ENCODE assay signal across 9 cellular contexts in genomic region chr1:201254625-201255469, GRCh38. TPM values are rescaled to one million over a fixed set of nuclear protein-coding genes. Genes with fewer than 3 reads are reported as not detected.
DNase-seq lines count a peak whose midpoint lies in the region; ATAC-seq and TF ChIP-seq lines count a peak whose summit lies in the region.
"Had no signal": no experiment of that assay in that cellular context is flagged by ENCODE, and none has a peak within 500 bp of the region (broad histone marks: within the 10 kb centered on the region; RNA-seq: fewer than 3 reads in every experiment).

No MANE protein-coding gene starts in this region.

- peak; percentile 19 for DNase-seq in SIG-M5 treated with dmso at 0.1 percent for 504 hours (lab: John Stamatoyannopoulos, UW; ENCODE audit: unreplicated experiment)
- DNase-seq in SIG-M5 (lab: John Stamatoyannopoulos, UW), result no peak
- DNase-seq in NCI-H128 (lab: John Stamatoyannopoulos, UW; ENCODE audit: unreplicated experiment), result peak; percentile 42
- peak; percentile 73 for DNase-seq in activated CD4-positive, alpha-beta memory T cell treated with anti-CD3 and anti-CD28 coated beads for 36 hours
- DNase-seq in effector memory CD4-positive, alpha-beta T cell, result peak in 2 of 3 donors; percentile 25 to 39
- peak in 2 of 3 donors; percentile 73 to 79 for DNase-seq in mucosa of descending colon
- peak; percentile 31 to 45 for DNase-seq in stimulated activated CD8-positive, alpha-beta memory T cell treated with anti-CD3 and anti-CD28 coated beads, Interleukin-7, amount 100 ng/mL, for 48 hours (ENCODE audit: extremely low read depth in 1 of 2, low read depth in 1 of 2)

- no peak overlapping the region for H3K4me3 Mint-ChIP-seq in activated CD4-positive, alpha-beta memory T cell treated with anti-CD3 and anti-CD28 coated beads for 36 hours

- H3K4me1 ChIP-seq in effector memory CD4-positive, alpha-beta T cell (ENCODE audit: control insufficient read depth, insufficient read depth, low read length, poor library complexity, severe bottlenecking), result no peaks in the 10 kb centered on the region
- H3K4me1 ChIP-seq in mucosa of descending colon (ENCODE audit: low read depth), result peaks cover 6% of the 10 kb centered on the region

- TF ChIP-seq CTCF in mucosa of descending colon (IDR thresholded peaks at IDR 0.05), result peak; percentile 95

- POLR2A ChIA-PET in activated CD4-positive, alpha-beta memory T cell treated with anti-CD3 and anti-CD28 coated beads for 36 hours (lab: Charles Lee), result no interaction called here

- CTCF ChIA-PET in activated CD4-positive, alpha-beta memory T cell treated with anti-CD3 and anti-CD28 coated beads for 36 hours (lab: Charles Lee), result interaction anchor here (0.6 to 2.3 kb wide), 12 partner anchors 9 to 259 kb away, joined by 3 to 36 read pairs (median 4); no protein-coding TSS in a partner anchor

- no peaks in the 10 kb centered on the region for H3K27me3 Mint-ChIP-seq in activated CD4-positive, alpha-beta memory T cell treated with anti-CD3 and anti-CD28 coated beads for 36 hours

- H3K9me3 ChIP-seq in effector memory CD4-positive, alpha-beta T cell (ENCODE audit: control insufficient read depth, low read length), result no peaks in the 10 kb centered on the region
- no peaks in the 10 kb centered on the region for H3K9me3 ChIP-seq in mucosa of descending colon

- H3K27ac Mint-ChIP-seq in activated CD4-positive, alpha-beta memory T cell treated with anti-CD3 and anti-CD28 coated beads for 36 hours, result no peak overlapping the region

- no peaks in the 10 kb centered on the region for H3K4me1 Mint-ChIP-seq in activated CD4-positive, alpha-beta memory T cell treated with anti-CD3 and anti-CD28 coated beads for 36 hours (ENCODE audit: low read depth)

- no peaks in the 10 kb centered on the region for H3K27me3 ChIP-seq in effector memory CD4-positive, alpha-beta T cell (replicated peaks; ENCODE audit: control insufficient read depth, insufficient read depth, low read length, poor library complexity, severe bottlenecking)

- no peaks in the 10 kb centered on the region for H3K36me3 ChIP-seq in effector memory CD4-positive, alpha-beta T cell (ENCODE audit: control insufficient read depth, insufficient read depth, low read length)
- H3K36me3 ChIP-seq in mucosa of descending colon (ENCODE audit: low read depth), result no peaks in the 10 kb centered on the region

- no peaks in the 10 kb centered on the region for H3K36me3 Mint-ChIP-seq in activated CD4-positive, alpha-beta memory T cell treated with anti-CD3 and anti-CD28 coated beads for 36 hours

- ATAC-seq in mucosa of descending colon, result peak; percentile 80
- no peak for ATAC-seq in GM21723 (IDR thresholded peaks at IDR 0.05; ENCODE audit: unreplicated experiment)

- intact Hi-C loops in activated CD4-positive, alpha-beta memory T cell treated with anti-CD3 and anti-CD28 coated beads for 36 hours (cut with micrococcal nuclease), result loop anchor here (1.0 to 5.0 kb wide), 2 partner anchors 107 to 152 kb away; no protein-coding TSS in a partner anchor
- intact Hi-C loops in mucosa of descending colon (cut with DNase I, micrococcal nuclease), result loop anchor here (2.0 to 5.0 kb wide), 3 partner anchors 92 to 107 kb away; no protein-coding TSS in a partner anchor

- H3K4me3 ChIP-seq in effector memory CD4-positive, alpha-beta T cell (ENCODE audit: insufficient read depth, low read depth, low read length, poor library complexity, severe bottlenecking), result no peak overlapping the region
- H3K4me3 ChIP-seq in mucosa of descending colon, result no peak overlapping the region

- no peaks in the 10 kb centered on the region for H3K9me3 Mint-ChIP-seq in activated CD4-positive, alpha-beta memory T cell treated with anti-CD3 and anti-CD28 coated beads for 36 hours

- H3K27ac ChIP-seq in effector memory CD4-positive, alpha-beta T cell (ENCODE audit: insufficient read depth, low read length, poor library complexity, severe bottlenecking), result no peak overlapping the region

RNA-seq across cellular contexts. Expression of gene PKP1, which starts 28.5 kb away (rescaled TPM):
- total RNA-seq in activated CD4-positive, alpha-beta memory T cell treated with anti-CD3 and anti-CD28 coated beads for 36 hours, result not detected
- total RNA-seq in mucosa of descending colon, result under 1 TPM in 2 of 3 donors, not detected in 1; 0.27 to 0.41 TPM
- total RNA-seq: mononuclear cell had no signal
